Comparison of ENCODE assay signal across 9 cellular contexts in the genomic region with DNA sequence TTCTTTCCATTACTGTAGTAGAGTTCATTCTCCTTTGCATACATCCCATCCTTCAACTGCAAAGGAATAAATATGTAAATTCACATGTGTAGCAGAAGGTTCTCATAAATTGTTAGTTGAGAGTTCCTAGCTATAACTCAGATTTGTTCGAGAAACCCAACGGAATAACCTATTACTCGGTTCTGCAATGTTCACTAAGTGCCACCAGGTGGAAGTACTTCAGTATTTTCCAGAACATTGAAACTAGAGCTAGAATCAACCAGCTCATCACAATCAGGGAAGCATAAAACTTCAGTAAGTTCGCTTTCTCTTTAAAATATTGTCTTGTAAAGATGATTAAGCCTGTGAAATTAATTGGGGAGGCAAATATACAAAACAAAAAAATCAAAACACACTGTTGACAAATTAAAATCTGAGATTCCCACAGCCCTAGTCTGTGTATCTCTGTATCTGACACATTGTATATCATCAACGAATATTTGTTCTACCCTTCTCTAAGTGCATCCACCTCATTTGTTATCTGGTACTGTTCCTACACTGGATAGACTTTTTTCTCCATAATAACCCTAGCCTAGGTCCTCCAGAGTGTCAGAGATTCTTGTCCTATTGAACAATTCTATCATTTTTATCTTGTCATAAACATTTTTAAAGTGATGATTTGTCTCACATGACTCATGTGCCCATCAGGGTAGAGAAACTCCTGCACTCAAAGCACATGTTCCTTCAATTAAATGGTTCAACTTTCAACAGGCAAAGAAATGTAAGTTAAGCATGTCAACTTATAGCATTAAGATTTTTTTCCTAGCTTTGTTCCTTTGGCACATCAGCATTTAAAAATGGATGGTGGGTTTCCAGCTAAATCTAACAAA. TPM values are rescaled to one million over a fixed set of nuclear protein-coding genes. Genes with fewer than 3 reads are reported as not detected.
DNase-seq lines count a peak whose midpoint lies in the region; TF ChIP-seq lines count a peak whose summit lies in the region.
"Had no signal": no experiment of that assay in that cellular context is flagged by ENCODE, and none has a peak within 500 bp of the region (broad histone marks: within the 10 kb centered on the region; RNA-seq: fewer than 3 reads in every experiment).

No MANE protein-coding gene starts in this region.

- no peaks in the 10 kb centered on the region for H3K9me3 ChIP-seq in H9 (ENCODE audit: control insufficient read depth, low read depth, low read length)
- H3K9me3 ChIP-seq in thyroid gland: no peaks in the 10 kb centered on the region

- H3K27me3 ChIP-seq in H9 (ENCODE audit: insufficient read depth, low read length) (no peaks in the 10 kb centered on the region), thyroid gland (no peaks in the 10 kb centered on the region)

- in situ Hi-C loops in astrocyte of the spinal cord (cut with HindIII; ENCODE audit: low sequenced_read_pairs): no loop called here

- no peaks in the 10 kb centered on the region for H3K27me3 Mint-ChIP-seq in H9 (ENCODE audit: low read depth)

- H3K4me3 ChIP-seq in astrocyte of the spinal cord (ENCODE audit: low read depth, low read length) (no peak overlapping the region), thyroid gland (replicated peaks in 1 of 3) (no peak overlapping the region)

- H3K56ac ChIP-seq in H9 (ENCODE audit: insufficient read length, low read depth, low read length): no peak overlapping the region

- H2BK12ac ChIP-seq in H9 (ENCODE audit: insufficient read length, low read depth, low read length): no peak overlapping the region

- no peaks in the 10 kb centered on the region for H4K20me1 ChIP-seq in H9 (ENCODE audit: control insufficient read depth, insufficient read depth, insufficient read length)

- H2BK20ac ChIP-seq in H9 (ENCODE audit: low read depth, low read length, poor library complexity, severe bottlenecking): no peak overlapping the region

- no peak overlapping the region for H2AK5ac ChIP-seq in H9 (ENCODE audit: insufficient read length, low read length)

- no peaks in the 10 kb centered on the region for H3K36me3 ChIP-seq in thyroid gland

- H3K4ac ChIP-seq in H9 (ENCODE audit: low read depth, low read length): no peak overlapping the region

- no peak overlapping the region for H2BK5ac ChIP-seq in H9 (ENCODE audit: insufficient read length, low read length)

- no peaks in the 10 kb centered on the region for H3K79me2 ChIP-seq in H9 (ENCODE audit: insufficient read depth, low read length)

- no peak overlapping the region for H3K18ac ChIP-seq in H9 (ENCODE audit: insufficient read length, low read depth, low read length)

- H3T11ph ChIP-seq in H9 (ENCODE audit: low read length): no peak overlapping the region

- no peak overlapping the region for H2BK15ac ChIP-seq in H9 (ENCODE audit: low read depth, low read length)

- H3K23me2 ChIP-seq in H9 (ENCODE audit: insufficient read length, low read depth, low read length, poor library complexity, severe bottlenecking): no peaks in the 10 kb centered on the region

- H3K9me3 Mint-ChIP-seq in H9: no peaks in the 10 kb centered on the region
- H3K9me3 Mint-ChIP-seq: activated naive CD8-positive, alpha-beta T cell treated with anti-CD3 and anti-CD28 coated beads, Interleukin-2, amount 10 ng/mL, durations not matched to agents 7 days and 5 days had no signal

- no peaks in the 10 kb centered on the region for H3K79me1 ChIP-seq in H9 (ENCODE audit: insufficient read depth, low read depth, low read length, poor library complexity, severe bottlenecking)

- no peaks in the 10 kb centered on the region for H3K4me1 Mint-ChIP-seq in H9
- H3K4me1 Mint-ChIP-seq: activated naive CD8-positive, alpha-beta T cell treated with anti-CD3 and anti-CD28 coated beads, Interleukin-2, amount 10 ng/mL, durations not matched to agents 7 days and 5 days had no signal

- H2AFZ ChIP-seq in H9 (ENCODE audit: low read length): no peak overlapping the region

- H4K91ac ChIP-seq in H9 (ENCODE audit: insufficient read length, low read depth, low read length): no peak overlapping the region

- no peak overlapping the region for H3K27ac Mint-ChIP-seq in H9
- H3K27ac Mint-ChIP-seq: activated naive CD8-positive, alpha-beta T cell treated with anti-CD3 and anti-CD28 coated beads, Interleukin-2, amount 10 ng/mL, durations not matched to agents 7 days and 5 days had no signal

- H3K23ac ChIP-seq in H9 (ENCODE audit: insufficient read length, low read depth, low read length): no peak overlapping the region

- no CpG with 5 or more reads among the region's 5 CpGs for WGBS in H9 (ENCODE audit: extremely low coverage, insufficient read length, low lambda C conversion rate)
- WGBS in thyroid gland, 2 donors: 31 to 32% methylated on average over 5 of the region's 5 CpGs

- no peaks in the 10 kb centered on the region for H3K36me3 Mint-ChIP-seq in H9 (ENCODE audit: insufficient read depth in 1 of 3, low read depth in 3 of 3)
- H3K36me3 Mint-ChIP-seq: activated naive CD8-positive, alpha-beta T cell treated with anti-CD3 and anti-CD28 coated beads, Interleukin-2, amount 10 ng/mL, durations not matched to agents 7 days and 5 days had no signal

- H2BK120ac ChIP-seq in H9 (ENCODE audit: low read depth, low read length, poor library complexity, severe bottlenecking): no peak overlapping the region

- H3K4me2 ChIP-seq in H9 (ENCODE audit: insufficient read depth, insufficient read length, low read length): no peak overlapping the region

- no peak overlapping the region for H3K9ac ChIP-seq in H9 (ENCODE audit: extremely low read depth, insufficient read length, low read length)

- intact Hi-C loops in thyroid gland (cut with DNase I): no loop called here

- H3K4me1 ChIP-seq in H9 (ENCODE audit: insufficient read depth, low read length) (no peaks in the 10 kb centered on the region), thyroid gland (no peaks in the 10 kb centered on the region)

- no peak overlapping the region for H4K5ac ChIP-seq in H9 (ENCODE audit: insufficient read length, low read depth, low read length)

- TF ChIP-seq CTCF in H9 (conservative IDR thresholded peaks at IDR 0.05) (peak; percentile 77), astrocyte of the spinal cord (IDR thresholded peaks at IDR 0.05; ENCODE audit: low read depth, low read length) (peak; percentile 69), thyroid gland (IDR thresholded peaks at IDR 0.05) (peak in 5 of 6 experiments; percentile 36 to 64 (median 52))

- H3K4me3 Mint-ChIP-seq in H9: no peak overlapping the region
- H3K4me3 Mint-ChIP-seq: activated naive CD8-positive, alpha-beta T cell treated with anti-CD3 and anti-CD28 coated beads, Interleukin-2, amount 10 ng/mL, durations not matched to agents 7 days and 5 days had no signal

- no peak for TF ChIP-seq POLR2A in thyroid gland (IDR thresholded peaks at IDR 0.05)

- no peak overlapping the region for H3K14ac ChIP-seq in H9 (ENCODE audit: insufficient read depth, low read length)

- DNase-seq in NCI-H1436 (lab: John Stamatoyannopoulos, UW) (peak; percentile 10), NCI-H1436 treated with DMSO at 0.1 percent for 48 hours (lab: John Stamatoyannopoulos, UW) (no peak), H9 (no peak), NCI-H1092 (lab: John Stamatoyannopoulos, UW) (peak; percentile 2), astrocyte of the spinal cord (ENCODE audit: low read depth, low spot score) (peak; percentile 62), iPS-NIHi7 (ENCODE audit: extremely low spot score) (peak; percentile 41), thyroid gland (no peak)
- no peak for DNase-seq in activated naive CD4-positive, alpha-beta T cell treated with Interleukin-2 at 50 U/mL for 16 hours
- DNase-seq: activated naive CD8-positive, alpha-beta T cell treated with anti-CD3 and anti-CD28 coated beads, Interleukin-2, amount 10 ng/mL, durations not matched to agents 7 days and 5 days had no signal

- no peak overlapping the region for H3K27ac ChIP-seq in H9 (ENCODE audit: insufficient read length, low read depth, low read length)
- H3K27ac ChIP-seq in thyroid gland: no peak overlapping the region

- H4K8ac ChIP-seq in H9 (replicated peaks; ENCODE audit: insufficient read length, low read depth, low read length): no peak overlapping the region

RNA-seq across cellular contexts. Expression of a gene that starts 31.9 kb away (rescaled TPM):
- total RNA-seq in H9 (2021) (not detected in 2 replicates), thyroid gland (under 1 TPM in 2 of 4 donors, not detected in 2; 0.11 to 0.40 TPM)
- total RNA-seq: activated naive CD8-positive, alpha-beta T cell treated with anti-CD3 and anti-CD28 coated beads, Interleukin-2, amount 10 ng/mL, durations not matched to agents 7 days and 5 days had no signal

Comparison
In these comparisons a context has a peak if more than half of its experiments do, and no peak if none do; other contexts are left out.
1. DNase-seq: peak in NCI-H1436 (single experiment), NCI-H1092 (single experiment), astrocyte of the spinal cord (single experiment) and iPS-NIHi7 (single experiment); none in NCI-H1436 treated with DMSO at 0.1 percent for 48 hours (single experiment), H9 (single experiment), thyroid gland (0 of 2) and activated naive CD4-positive, alpha-beta T cell treated with Interleukin-2 at 50 U/mL for 16 hours (single experiment).
2. Peak in every context shown above with its lines, with median percentiles within 50 percentile points of each other: CTCF ChIP-seq.